In the genomic region with DNA sequence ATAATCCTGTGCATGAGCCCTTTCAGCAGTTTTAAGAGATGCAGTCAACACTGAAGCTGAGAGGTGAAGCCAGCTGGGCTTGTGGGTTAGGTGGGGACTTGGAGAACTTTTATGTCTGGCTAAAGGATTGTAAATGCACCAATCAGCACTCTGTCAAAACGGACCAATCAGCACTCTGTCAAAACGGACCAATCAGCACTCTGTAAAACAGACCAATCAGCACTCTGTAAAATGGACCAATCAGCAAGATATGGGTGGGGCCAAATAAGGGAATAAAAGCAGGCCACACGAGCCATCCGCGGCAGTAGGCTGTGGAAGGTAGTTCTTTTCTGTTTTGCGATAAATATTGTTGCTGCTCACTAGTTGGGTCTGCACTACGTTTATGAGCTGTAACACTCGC, we compare ENCODE assay signal across 1 cellular context.
TF ChIP-seq lines count a peak whose summit lies in the region.

No MANE protein-coding gene starts in this region.

TF ChIP-seq in K562, 482 proteins besides CTCF, POLR2A, EP300 and RAD21 (continued from another document):
- peak; percentile 28 for TF ChIP-seq MAFG (tag; conservative IDR thresholded peaks at IDR 0.05)
- peak; percentile 19 for TF ChIP-seq RBM25 (IDR thresholded peaks at IDR 0.05; ENCODE audit: low read depth, low read length, severe bottlenecking)
TF ChIP-seq in K562: peak in this region for 5; not testable (repeated sequence) for 477.
